Comparison of ENCODE assay signal across 8 cellular contexts in the genomic region with DNA sequence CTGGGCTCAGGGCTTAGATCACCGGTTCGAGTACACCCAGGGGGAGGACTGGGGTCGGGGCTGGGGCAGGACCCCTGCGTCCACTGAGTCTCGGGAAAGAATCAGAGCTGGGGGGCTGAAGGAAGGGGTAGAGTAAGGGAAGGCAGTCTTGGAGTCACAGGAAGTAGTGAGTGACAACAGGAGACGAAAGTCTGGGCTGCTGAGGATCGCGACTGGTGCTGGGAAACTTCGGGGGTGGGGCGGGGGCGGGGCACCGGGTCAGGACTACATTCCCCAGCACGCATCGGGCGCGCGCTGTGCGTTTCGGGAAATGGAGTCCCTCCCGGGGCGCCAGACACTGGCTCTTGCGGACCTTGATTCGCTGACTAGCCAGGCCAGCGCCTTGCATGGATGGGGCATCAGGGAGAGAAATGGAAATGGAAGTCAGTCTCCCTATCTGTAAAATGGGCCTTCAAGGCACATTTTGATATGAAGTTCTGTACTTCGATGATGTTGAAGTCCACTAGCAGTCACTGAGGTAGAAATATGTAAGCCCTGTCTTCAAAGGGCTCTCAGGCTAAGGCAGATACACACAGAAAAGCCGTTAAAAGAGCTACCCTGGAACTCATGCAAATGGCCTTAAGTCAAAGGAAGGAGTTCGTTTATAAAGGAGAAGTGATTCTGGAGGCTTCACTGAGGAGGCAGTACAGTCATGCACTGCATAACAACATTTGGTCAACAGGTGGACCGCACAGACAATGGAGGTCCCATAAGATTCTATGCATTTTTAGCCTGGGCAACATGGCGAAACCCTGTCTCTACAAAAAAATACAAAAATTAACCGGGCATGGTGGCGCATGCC. TPM values are rescaled to one million over a fixed set of nuclear protein-coding genes. Genes with fewer than 3 reads are reported as not detected.
A peak's percentile ranks its signal among the peaks of the same experiment; 100 is the strongest.
DNase-seq lines count a peak whose midpoint lies in the region; ATAC-seq and TF ChIP-seq lines count a peak whose summit lies in the region.

No MANE protein-coding gene starts in this region.

- H3K9me3 ChIP-seq in spleen: no peaks in the 10 kb centered on the region

- 13 to 16% (median 15%) methylated on average over 28 to 31 of the region's 31 CpGs for WGBS in spleen, 5 donors

- peak overlapping the region; percentile 75 to 95 (median 90) for H3K27ac ChIP-seq in spleen

- H3K4me1 ChIP-seq in spleen: peaks cover 26 to 69% (median 58%) of the 10 kb centered on the region in 6 donors

- ATAC-seq in GM21447 (IDR thresholded peaks at IDR 0.05; ENCODE audit: unreplicated experiment): peak; percentile 32
- ATAC-seq in activated CD4-positive, CD25-positive, alpha-beta regulatory T cell treated with anti-CD3 and anti-CD28 coated beads, Interleukin-2, amount 50 U/mL, for 24 hours: peak; percentile 63 to 69

- H3K36me3 ChIP-seq in spleen: peaks cover 0 to 6% (median 0%) of the 10 kb centered on the region in 6 donors

- H3K4me3 ChIP-seq in spleen: peak overlapping the region; percentile 13 to 71 (median 38)

- DNase-seq in AG08396 (ENCODE audit: low spot score) (peak; percentile 91), NCI-H1930 (lab: John Stamatoyannopoulos, UW) (peak; percentile 80 to 88), iris pigment epithelial cell (ENCODE audit: low read depth) (peak; percentile 95), spleen (peak; percentile 95)
- DNase-seq in central memory CD4-positive, alpha-beta T cell: peak; percentile 60
- DNase-seq in NK-92 treated with Interleukin-12 subunit alpha and Interleukin-12 subunit beta, amount 100 ng/mL, for 24 hours (lab: John Stamatoyannopoulos, UW): no peak

- peak in 2 of 11 experiments; percentile 12 to 20 for TF ChIP-seq CTCF in spleen (IDR thresholded peaks at IDR 0.05 in 8 of 11, conservative IDR thresholded peaks at IDR 0.05 in 3 of 11)

- intact Hi-C loops in spleen (cut with DNase I; ENCODE audit: low total_unique reads): no loop called here

- H3K27me3 ChIP-seq in spleen (replicated peaks in 1 of 7): no peaks in the 10 kb centered on the region

- TF ChIP-seq POLR2A in spleen (IDR thresholded peaks at IDR 0.05): peak in 1 of 3 donors; percentile 9

RNA-seq across cellular contexts. Expression of a gene that starts 0.7 kb away (rescaled TPM):
- total RNA-seq in spleen: 1 to 10 TPM in 5 of 7 donors, under 1 TPM in 1, not detected in 1; 0.68 to 3.3 (median 1.4) TPM
- polyA plus RNA-seq in spleen: 1 to 10 TPM in 2 of 3 donors, under 1 TPM in 1; 0.61 to 1.3 (median 1.1) TPM

RNA-seq across cellular contexts. Expression of a gene that starts 3.2 kb away (rescaled TPM):
- 10 to 100 TPM; 15.5 to 24.3 (median 21.6) TPM for total RNA-seq in spleen
- polyA plus RNA-seq in spleen: 10 to 100 TPM; 35.6 to 38.7 (median 37.8) TPM

RNA-seq across cellular contexts. Expression of a gene that starts 26.3 kb away (rescaled TPM):
- total RNA-seq in spleen: 10 to 100 TPM; 12.4 to 21.0 (median 17.8) TPM
- polyA plus RNA-seq in spleen: 10 to 100 TPM in 1 of 3 donors, 1 to 10 TPM in 2; 4.3 to 24.7 (median 5.5) TPM

RNA-seq across cellular contexts. Expression of a gene that starts 51.8 kb away (rescaled TPM):
- total RNA-seq in spleen: 10 to 100 TPM; 20.7 to 44.8 (median 29.8) TPM
- polyA plus RNA-seq in spleen: 10 to 100 TPM; 22.2 to 26.2 (median 22.5) TPM
